15 cellular contexts compared by ENCODE assay signal in the genomic region with DNA sequence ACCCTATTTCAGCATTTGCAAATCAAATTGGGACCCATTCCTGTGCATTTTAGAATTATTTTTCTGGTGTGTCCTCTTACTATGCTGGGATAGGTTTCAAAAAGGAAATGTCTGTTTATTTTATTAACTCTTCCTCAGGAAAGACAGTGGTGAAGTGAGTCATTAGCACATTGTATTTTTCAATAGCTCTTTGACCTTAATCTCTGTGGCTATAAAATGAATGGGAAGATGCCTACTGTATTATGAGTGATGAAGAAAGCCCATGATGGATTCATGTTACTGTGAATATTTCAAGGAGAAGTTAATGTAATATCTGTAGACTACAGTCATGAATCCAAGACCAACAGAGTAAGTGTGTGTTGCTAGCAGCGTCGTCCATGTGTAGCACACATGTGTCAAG.
DNase-seq lines count a peak whose midpoint lies in the region; TF ChIP-seq lines count a peak whose summit lies in the region.
"Had no signal": no experiment of that assay in that cellular context is flagged by ENCODE, and none has a peak within 500 bp of the region (broad histone marks: within the 10 kb centered on the region; RNA-seq: fewer than 3 reads in every experiment).

No MANE protein-coding gene starts in this region.

- TF ChIP-seq CTCF in chondrocyte (IDR thresholded peaks at IDR 0.05) = no peak

- peaks cover 29% of the 10 kb centered on the region for H3K36me3 Mint-ChIP-seq in chondrocyte (ENCODE audit: low read depth)
- H3K36me3 Mint-ChIP-seq: CD8-positive, alpha-beta memory T cell; IgD-negative memory B cell had no signal

- H3K4me3 Mint-ChIP-seq in chondrocyte (ENCODE audit: unreplicated experiment) = no peak overlapping the region
- H3K4me3 Mint-ChIP-seq: CD8-positive, alpha-beta memory T cell; IgD-negative memory B cell had no signal

- H3K27ac Mint-ChIP-seq in chondrocyte (ENCODE audit: unreplicated experiment) = no peak overlapping the region
- H3K27ac Mint-ChIP-seq: CD8-positive, alpha-beta memory T cell; IgD-negative memory B cell had no signal

- peaks cover 3% of the 10 kb centered on the region for H3K9me3 Mint-ChIP-seq in chondrocyte (ENCODE audit: low read depth)

- peaks cover 21% of the 10 kb centered on the region for H3K4me1 Mint-ChIP-seq in chondrocyte (ENCODE audit: low read depth)
- H3K4me1 Mint-ChIP-seq: CD8-positive, alpha-beta memory T cell; IgD-negative memory B cell had no signal

- DNase-seq in DMS53 (lab: John Stamatoyannopoulos, UW) (peak; percentile 9), DMS53 treated with DMSO at 0.1 percent for 48 hours (lab: John Stamatoyannopoulos, UW; ENCODE audit: unreplicated experiment) (no peak), RPMI7951 (ENCODE audit: low read depth) (peak; percentile 74), fibroblast of gingiva (ENCODE audit: low read depth) (peak; percentile 74), pulmonary artery endothelial cell (ENCODE audit: low read depth, low spot score) (peak; percentile 27), iPS-NIHi11 (ENCODE audit: low spot score) (no peak), chondrocyte (ENCODE audit: low spot score) (no peak), NCI-H1048 (lab: John Stamatoyannopoulos, UW) (no peak)
- DNase-seq: activated CD8-positive, alpha-beta memory T cell treated with anti-CD3 and anti-CD28 coated beads, Interleukin-2, amount 50 U/mL, for 48 hours; activated naive CD4-positive, alpha-beta T cell treated with Interleukin-2 at 50 U/mL for 16 hours; CD8-positive, alpha-beta memory T cell; NCI-H1105; pancreas; T-helper 9 cell had no signal

- H3K27me3 Mint-ChIP-seq in chondrocyte (ENCODE audit: low read depth) = no peaks in the 10 kb centered on the region

Comparison
In these comparisons a context has a peak if more than half of its experiments do, and no peak if none do; other contexts are left out.
1. DNase-seq: peak in DMS53 (single experiment), RPMI7951 (single experiment), fibroblast of gingiva (single experiment) and pulmonary artery endothelial cell (single experiment); none in DMS53 treated with DMSO at 0.1 percent for 48 hours (single experiment), iPS-NIHi11 (single experiment), chondrocyte (single experiment) and NCI-H1048 (single experiment).